21 cellular contexts compared by ENCODE assay signal in the genomic region with DNA sequence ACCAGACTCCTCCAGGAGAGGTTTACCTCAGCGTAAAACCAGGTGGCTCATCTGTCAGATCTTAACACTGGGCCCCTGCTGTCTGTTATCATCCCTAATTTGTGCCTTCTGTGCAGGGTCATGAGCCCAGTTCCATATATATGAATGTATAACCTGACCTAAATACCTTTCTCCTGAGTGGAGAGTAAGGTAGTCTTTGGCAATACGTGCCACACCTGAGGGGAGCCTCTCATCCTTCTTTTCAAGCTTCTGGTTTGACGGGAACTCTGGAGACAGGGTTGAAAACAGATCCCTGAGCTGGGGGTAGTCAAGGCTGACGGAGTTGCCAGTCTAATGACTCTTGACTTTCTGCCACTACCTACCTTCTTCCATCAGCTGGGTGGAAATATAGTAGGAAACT. TPM values are rescaled to one million over a fixed set of nuclear protein-coding genes. Genes with fewer than 3 reads are reported as not detected.
DNase-seq lines count a peak whose midpoint lies in the region; ATAC-seq and TF ChIP-seq lines count a peak whose summit lies in the region.
"Had no signal": no experiment of that assay in that cellular context is flagged by ENCODE, and none has a peak within 500 bp of the region (broad histone marks: within the 10 kb centered on the region; RNA-seq: fewer than 3 reads in every experiment).

No MANE protein-coding gene starts in this region.

- H3K9me3 Mint-ChIP-seq in chondrocyte (ENCODE audit: low read depth) = no peaks in the 10 kb centered on the region
- H3K9me3 Mint-ChIP-seq in nephron = no peaks in the 10 kb centered on the region
- H3K9me3 Mint-ChIP-seq: activated CD4-positive, alpha-beta memory T cell treated with anti-CD3 and anti-CD28 coated beads, Interleukin-2, amount 10 ng/mL, durations not matched to agents 7 days and 5 days; activated naive CD4-positive, alpha-beta T cell treated with anti-CD3 and anti-CD28 coated beads for 36 hours had no signal

- H3K27ac Mint-ChIP-seq in chondrocyte (ENCODE audit: unreplicated experiment) (peak overlapping the region; percentile 98), nephron (peak overlapping the region in 2 of 3 experiments; percentile 93 to 95)
- H3K27ac Mint-ChIP-seq: activated CD4-positive, alpha-beta memory T cell treated with anti-CD3 and anti-CD28 coated beads, Interleukin-2, amount 10 ng/mL, durations not matched to agents 7 days and 5 days; activated naive CD4-positive, alpha-beta T cell treated with anti-CD3 and anti-CD28 coated beads for 36 hours; WTC11 had no signal

- ATAC-seq in HG03097 (IDR thresholded peaks at IDR 0.05; ENCODE audit: low FRiP score, unreplicated experiment) = no peak
- no peak for ATAC-seq in HG03039 (IDR thresholded peaks at IDR 0.05; ENCODE audit: unreplicated experiment)
- no peak for ATAC-seq in mucosa of descending colon
- ATAC-seq: left ventricle myocardium superior, right cardiac atrium, WTC11 had no signal

- peak overlapping the region; percentile 29; the same call in 1 of the 2 replicates for H3K27ac ChIP-seq in BLaER1
- H3K27ac ChIP-seq in PC-9 = peak overlapping the region; percentile 4; the same call in 1 of the 2 replicates

- H3K4me2 ChIP-seq in BLaER1 (peak overlapping the region; percentile 92), PC-9 (peak overlapping the region; percentile 93)

- H3K27me3 Mint-ChIP-seq in chondrocyte (ENCODE audit: low read depth) = no peaks in the 10 kb centered on the region
- H3K27me3 Mint-ChIP-seq in nephron (ENCODE audit: low read depth) = peaks cover 5% of the 10 kb centered on the region
- H3K27me3 Mint-ChIP-seq: activated CD4-positive, alpha-beta memory T cell treated with anti-CD3 and anti-CD28 coated beads, Interleukin-2, amount 10 ng/mL, durations not matched to agents 7 days and 5 days; CD4-positive, alpha-beta memory T cell had no signal

- POLR2A ChIA-PET in PC-9 (lab: Charles Lee; ENCODE audit: unreplicated experiment) = interaction anchor here (0.6 kb wide), 1 partner anchor 414 kb away, joined by 3 read pairs; no protein-coding TSS in a partner anchor

- H4K20me1 ChIP-seq in BLaER1 (peaks cover 89% of the 10 kb centered on the region), PC-9 (ENCODE audit: insufficient read depth) (no peaks in the 10 kb centered on the region; the same call in 1 of the 2 replicates)

- CTCF ChIA-PET in PC-9 (lab: Charles Lee) = no interaction called here

- H3K79me2 ChIP-seq in PC-9 (ENCODE audit: low read depth) = peaks cover 70% of the 10 kb centered on the region

- peaks cover 49% of the 10 kb centered on the region for H3K4me1 ChIP-seq in BLaER1
- H3K4me1 ChIP-seq in PC-9 (replicated peaks; ENCODE audit: insufficient read depth) = peaks cover 49% of the 10 kb centered on the region
- peaks cover 18% of the 10 kb centered on the region for H3K4me1 ChIP-seq in mucosa of descending colon (ENCODE audit: low read depth)

- TF ChIP-seq CTCF in PC-9 (conservative IDR thresholded peaks at IDR 0.05) (no peak), chondrocyte (IDR thresholded peaks at IDR 0.05) (no peak), nephron (IDR thresholded peaks at IDR 0.05; ENCODE audit: unreplicated experiment in 3 of 3) (no peak), mucosa of descending colon (IDR thresholded peaks at IDR 0.05) (no peak)

- no peak overlapping the region for H2AFZ ChIP-seq in PC-9

- H3K4me3 Mint-ChIP-seq in chondrocyte (ENCODE audit: unreplicated experiment) (no peak overlapping the region), nephron (peak overlapping the region in 1 of 3 experiments; percentile 99)
- H3K4me3 Mint-ChIP-seq: activated CD4-positive, alpha-beta memory T cell treated with anti-CD3 and anti-CD28 coated beads, Interleukin-2, amount 10 ng/mL, durations not matched to agents 7 days and 5 days; activated naive CD4-positive, alpha-beta T cell treated with anti-CD3 and anti-CD28 coated beads for 36 hours; WTC11 had no signal

- peaks cover 57% of the 10 kb centered on the region for H3K36me3 ChIP-seq in BLaER1
- H3K36me3 ChIP-seq in PC-9 (ENCODE audit: low read depth) = peaks cover 7% of the 10 kb centered on the region; the same call in 1 of the 2 replicates
- peaks cover 3% of the 10 kb centered on the region for H3K36me3 ChIP-seq in mucosa of descending colon (ENCODE audit: low read depth)
- H3K36me3 ChIP-seq: ovary had no signal

- peak in 1 of 2 experiments; percentile 83 for DNase-seq in PC-9
- no peak for DNase-seq in chondrocyte (ENCODE audit: low spot score)
- no peak for DNase-seq in CD1c-positive myeloid dendritic cell (ENCODE audit: extremely low spot score)
- DNase-seq in mucosa of descending colon = no peak
- DNase-seq: activated CD4-positive, alpha-beta memory T cell treated with anti-CD3 and anti-CD28 coated beads, Interleukin-2, amount 10 ng/mL, durations not matched to agents 7 days and 5 days; activated naive CD4-positive, alpha-beta T cell treated with anti-CD3 and anti-CD28 coated beads for 36 hours; CD4-positive, alpha-beta memory T cell; DMS53; effector CD8-positive, alpha-beta T cell; GOT3; left ventricle myocardium superior; NCI-H187 treated with DMSO at 0.1 percent for 48 hours; ovary; Peyer's patch; right cardiac atrium; stimulated activated CD4-positive, alpha-beta T cell treated with anti-CD3 and anti-CD28 coated beads, Interleukin-15, amount 100 ng/mL, for 24 hours had no signal

- H3K9me3 ChIP-seq in BLaER1 = no peaks in the 10 kb centered on the region
- no peaks in the 10 kb centered on the region for H3K9me3 ChIP-seq in PC-9 (ENCODE audit: insufficient read depth, low read depth)
- no peaks in the 10 kb centered on the region for H3K9me3 ChIP-seq in mucosa of descending colon
- H3K9me3 ChIP-seq: ovary, Peyer's patch had no signal

- peaks cover 6% of the 10 kb centered on the region; the same call in 1 of the 2 replicates for H3F3A ChIP-seq in PC-9 (ENCODE audit: insufficient read depth, low read depth)

- no peaks in the 10 kb centered on the region for H3K9me2 ChIP-seq in PC-9 (ENCODE audit: insufficient read depth)

- H3K4me1 Mint-ChIP-seq in chondrocyte (ENCODE audit: low read depth) (peaks cover 68% of the 10 kb centered on the region), nephron (peaks cover 43% of the 10 kb centered on the region)

- H3K27me3 ChIP-seq in BLaER1 (no peaks in the 10 kb centered on the region), PC-9 (ENCODE audit: insufficient read depth, low read depth) (no peaks in the 10 kb centered on the region)
- H3K27me3 ChIP-seq: ovary, Peyer's patch had no signal

- no peak overlapping the region for H3K4me3 ChIP-seq in BLaER1
- H3K4me3 ChIP-seq in PC-9 = no peak overlapping the region
- H3K4me3 ChIP-seq in mucosa of descending colon = no peak overlapping the region
- H3K4me3 ChIP-seq: ovary, Peyer's patch had no signal

- intact Hi-C loops in PC-9 (cut with micrococcal nuclease; ENCODE audit: unreplicated experiment) (loop anchor here (10.0 kb wide), 1 partner anchor 145 kb away; no protein-coding TSS in a partner anchor), mucosa of descending colon (cut with DNase I, micrococcal nuclease) (no loop called here)

- no TSS peak for BruUV-seq in PC-9 (replicated peaks; lab: Mats Ljungman, UMichigan)

- H3K9ac ChIP-seq in BLaER1 = no peak overlapping the region

- H3K36me3 Mint-ChIP-seq in chondrocyte (ENCODE audit: low read depth) = peaks cover 19% of the 10 kb centered on the region
- peaks cover 25% of the 10 kb centered on the region for H3K36me3 Mint-ChIP-seq in nephron (ENCODE audit: low read depth)

RNA-seq across cellular contexts. Expression of a gene that starts 4.1 kb away (rescaled TPM):
- 54.4 and 66.8 TPM in 2 replicates for total RNA-seq in PC-9 (2021)
- 70.8 to 81.9 TPM (median 72.9 TPM) in 3 replicates for total RNA-seq in chondrocyte
- 10 to 100 TPM; 62.0 to 87.0 (median 70.6) TPM for total RNA-seq in mucosa of descending colon

RNA-seq across cellular contexts. Expression of a gene that starts 50.8 kb away (rescaled TPM):
- total RNA-seq in PC-9 (2021) (1.5 and 2.0 TPM in 2 replicates), chondrocyte (1.8 to 2.7 TPM (median 2.1 TPM) in 3 replicates), mucosa of descending colon (1 to 10 TPM; 1.1 to 2.6 (median 2.3) TPM)

RNA-seq across cellular contexts. Expression of a gene that starts 51.1 kb away (rescaled TPM):
- total RNA-seq in PC-9 (2021) = 34.1 and 47.7 TPM in 2 replicates
- total RNA-seq in chondrocyte = 37.2 to 38.7 TPM (median 37.4 TPM) in 3 replicates
- total RNA-seq in mucosa of descending colon = 10 to 100 TPM; 30.1 to 37.4 (median 33.5) TPM
